10 cellular contexts compared by ENCODE assay signal in genomic region chr17:37774508-37774907, GRCh38.
DNase-seq lines count a peak whose midpoint lies in the region; ATAC-seq and TF ChIP-seq lines count a peak whose summit lies in the region.
"Had no signal": no experiment of that assay in that cellular context is flagged by ENCODE, and none has a peak within 500 bp of the region (broad histone marks: within the 10 kb centered on the region; RNA-seq: fewer than 3 reads in every experiment).

No MANE protein-coding gene starts in this region.

- peak; percentile 83 for ATAC-seq in GM18505 (IDR thresholded peaks at IDR 0.05; ENCODE audit: unreplicated experiment)
- ATAC-seq in HG03432 (IDR thresholded peaks at IDR 0.05; ENCODE audit: unreplicated experiment): peak; percentile 89
- ATAC-seq in central memory CD8-positive, alpha-beta T cell (replicated peaks; ENCODE audit: extremely low read depth, poor library complexity, severe bottlenecking): peak; percentile 72
- no peak for ATAC-seq in GM21576 (IDR thresholded peaks at IDR 0.05; ENCODE audit: unreplicated experiment)

- H3K27ac ChIP-seq in effector memory CD4-positive, alpha-beta T cell (ENCODE audit: insufficient read depth, low read length, poor library complexity, severe bottlenecking): no peak overlapping the region
- H3K27ac ChIP-seq: testis had no signal

- H3K27me3 Mint-ChIP-seq in central memory CD8-positive, alpha-beta T cell: no peaks in the 10 kb centered on the region

- H3K36me3 Mint-ChIP-seq in central memory CD8-positive, alpha-beta T cell (ENCODE audit: insufficient read depth): no peaks in the 10 kb centered on the region
- H3K36me3 Mint-ChIP-seq: activated naive CD8-positive, alpha-beta T cell had no signal

- no peaks in the 10 kb centered on the region for H3K27me3 ChIP-seq in effector memory CD4-positive, alpha-beta T cell (replicated peaks; ENCODE audit: control insufficient read depth, insufficient read depth, low read length, poor library complexity, severe bottlenecking)
- H3K27me3 ChIP-seq: testis had no signal

- H3K9me3 Mint-ChIP-seq in central memory CD8-positive, alpha-beta T cell: no peaks in the 10 kb centered on the region

- TF ChIP-seq POLR2A in GM18505 (IDR thresholded peaks at IDR 0.05; ENCODE audit: borderline replicate concordance, extremely low read depth, insufficient read depth, insufficient read length): no peak

- H3K4me3 Mint-ChIP-seq in central memory CD8-positive, alpha-beta T cell: no peak overlapping the region

- no peak overlapping the region for H3K4me3 ChIP-seq in effector memory CD4-positive, alpha-beta T cell (ENCODE audit: insufficient read depth, low read depth, low read length, poor library complexity, severe bottlenecking)
- H3K4me3 ChIP-seq: testis had no signal

- no peak overlapping the region for H3K27ac Mint-ChIP-seq in central memory CD8-positive, alpha-beta T cell (ENCODE audit: low read depth)

- DNase-seq in GM20000 (ENCODE audit: low spot score) (peak; percentile 47), SHP77 treated with DMSO at 0.1 percent for 48 hours (lab: John Stamatoyannopoulos, UW) (no peak), RKO (ENCODE audit: low spot score) (no peak)
- DNase-seq in central memory CD8-positive, alpha-beta T cell (ENCODE audit: low spot score in 2 of 2): no peak
- DNase-seq in effector memory CD4-positive, alpha-beta T cell: no peak
- DNase-seq: testis had no signal

- H3K4me1 ChIP-seq in effector memory CD4-positive, alpha-beta T cell (ENCODE audit: control insufficient read depth, insufficient read depth, low read length, poor library complexity, severe bottlenecking): peaks cover 4% of the 10 kb centered on the region
- H3K4me1 ChIP-seq: testis had no signal

- TF ChIP-seq CTCF in GM20000 (IDR thresholded peaks at IDR 0.05; ENCODE audit: extremely low read depth, missing control alignments): no peak

- H3K36me3 ChIP-seq in effector memory CD4-positive, alpha-beta T cell (ENCODE audit: control insufficient read depth, insufficient read depth, low read length): no peaks in the 10 kb centered on the region

- H3K9me3 ChIP-seq in effector memory CD4-positive, alpha-beta T cell (ENCODE audit: control insufficient read depth, low read length): no peaks in the 10 kb centered on the region
- H3K9me3 ChIP-seq: testis had no signal

- H3K4me1 Mint-ChIP-seq in central memory CD8-positive, alpha-beta T cell: peaks cover 6% of the 10 kb centered on the region
